Comparison of ENCODE assay signal across 11 cellular contexts in the genomic region with DNA sequence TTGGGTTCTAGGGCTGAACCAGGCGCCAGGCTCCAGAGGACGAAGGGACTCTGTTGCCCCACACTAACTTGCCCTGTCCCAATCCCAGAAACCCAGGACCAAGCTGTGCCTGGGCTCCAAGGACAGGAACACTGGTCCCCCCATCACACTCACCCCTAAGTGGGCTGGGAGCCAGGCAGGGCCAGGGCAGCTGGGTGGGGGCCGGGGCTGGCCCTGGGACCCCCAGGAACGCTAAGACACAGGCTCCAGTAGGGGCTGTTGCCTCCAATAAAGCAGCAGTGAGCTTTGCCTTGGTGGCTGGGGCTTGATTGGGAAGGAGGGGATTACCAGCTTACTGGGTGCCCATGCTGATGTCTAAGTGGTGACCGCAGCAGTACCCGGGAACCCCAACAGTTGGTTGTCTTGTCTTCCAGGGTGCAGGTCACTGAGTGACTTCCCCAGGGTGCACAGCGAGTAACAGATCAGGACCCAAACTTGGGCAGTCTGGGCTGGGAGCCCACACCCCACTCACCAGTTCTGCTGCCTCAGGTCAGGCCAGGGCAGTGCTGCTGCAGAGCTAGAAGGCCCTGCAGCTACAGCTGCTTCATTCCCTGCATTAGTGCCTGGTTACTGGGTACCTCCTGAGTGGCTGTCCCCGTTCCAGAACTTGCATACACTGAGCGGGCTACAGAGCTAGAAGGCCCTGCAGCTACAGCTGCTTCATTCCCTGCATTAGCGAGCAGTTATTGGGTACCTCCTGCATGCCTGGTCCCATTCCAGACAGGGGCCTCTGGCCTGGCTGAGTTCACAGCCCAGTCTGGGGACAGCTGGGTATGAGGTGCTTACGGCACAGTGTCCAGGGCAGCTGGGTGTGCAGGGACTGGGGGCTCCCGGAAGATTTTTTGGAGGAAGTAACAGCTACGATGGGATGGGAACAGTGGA. TPM values are rescaled to one million over a fixed set of nuclear protein-coding genes. Genes with fewer than 3 reads are reported as not detected.
DNase-seq lines count a peak whose midpoint lies in the region; ATAC-seq and TF ChIP-seq lines count a peak whose summit lies in the region.
"Had no signal": no experiment of that assay in that cellular context is flagged by ENCODE, and none has a peak within 500 bp of the region (broad histone marks: within the 10 kb centered on the region; RNA-seq: fewer than 3 reads in every experiment).

No MANE protein-coding gene starts in this region.

- no peak for TF ChIP-seq CTCF in spleen (IDR thresholded peaks at IDR 0.05 in 8 of 11, conservative IDR thresholded peaks at IDR 0.05 in 3 of 11)

- H3K27me3 Mint-ChIP-seq in activated CD4-positive, alpha-beta T cell treated with anti-CD3 and anti-CD28 coated beads for 36 hours, result no peaks in the 10 kb centered on the region
- H3K27me3 Mint-ChIP-seq in T-cell, result no peaks in the 10 kb centered on the region

- H3K9me3 Mint-ChIP-seq in activated CD4-positive, alpha-beta T cell treated with anti-CD3 and anti-CD28 coated beads for 36 hours (ENCODE audit: low read depth), result no peaks in the 10 kb centered on the region
- no peaks in the 10 kb centered on the region for H3K9me3 Mint-ChIP-seq in T-cell
- H3K9me3 Mint-ChIP-seq: mesothelial cell of epicardium had no signal

- ATAC-seq in activated CD4-positive, alpha-beta T cell treated with anti-CD3 and anti-CD28 coated beads for 36 hours, result no peak
- ATAC-seq in T-cell (replicated peaks in 1 of 4), result no peak
- no peak for ATAC-seq in GM18858 (IDR thresholded peaks at IDR 0.05; ENCODE audit: unreplicated experiment)
- no peak for ATAC-seq in activated CD4-positive, CD25-positive, alpha-beta regulatory T cell treated with anti-CD3 and anti-CD28 coated beads, Interleukin-2, amount 50 U/mL, for 24 hours
- ATAC-seq: A549 had no signal

- TF ChIP-seq POLR2A in spleen (IDR thresholded peaks at IDR 0.05), result no peak

- H3K4me1 ChIP-seq in spleen, result peaks cover 57 to 99% (median 91%) of the 10 kb centered on the region in 6 donors
- H3K4me1 ChIP-seq: A549 had no signal

- H3K27ac Mint-ChIP-seq in activated CD4-positive, alpha-beta T cell treated with anti-CD3 and anti-CD28 coated beads for 36 hours, result peak overlapping the region; percentile 47
- peak overlapping the region; percentile 91 to 93 for H3K27ac Mint-ChIP-seq in T-cell
- H3K27ac Mint-ChIP-seq: mesothelial cell of epicardium had no signal

- no peak overlapping the region for H3K4me3 Mint-ChIP-seq in activated CD4-positive, alpha-beta T cell treated with anti-CD3 and anti-CD28 coated beads for 36 hours
- no peak overlapping the region for H3K4me3 Mint-ChIP-seq in T-cell
- H3K4me3 Mint-ChIP-seq: mesothelial cell of epicardium had no signal

- CTCF ChIA-PET in activated CD4-positive, alpha-beta T cell treated with anti-CD3 and anti-CD28 coated beads for 36 hours (lab: Charles Lee), result no interaction called here
- CTCF ChIA-PET in T-cell (lab: Charles Lee), result no interaction called here

- no peaks in the 10 kb centered on the region for H3K27me3 ChIP-seq in spleen (replicated peaks in 1 of 7)

- POLR2A ChIA-PET in activated CD4-positive, alpha-beta T cell treated with anti-CD3 and anti-CD28 coated beads for 36 hours (lab: Charles Lee), result interaction anchor here (1.2 kb wide), 1 partner anchor 12 kb away, joined by 3 read pairs; no protein-coding TSS in a partner anchor
- POLR2A ChIA-PET in T-cell (lab: Charles Lee), result no interaction called here

- peaks cover 39% of the 10 kb centered on the region for H3K4me1 Mint-ChIP-seq in activated CD4-positive, alpha-beta T cell treated with anti-CD3 and anti-CD28 coated beads for 36 hours
- peaks cover 46 to 55% (median 47%) of the 10 kb centered on the region in 3 donors for H3K4me1 Mint-ChIP-seq in T-cell
- H3K4me1 Mint-ChIP-seq: mesothelial cell of epicardium had no signal

- intact Hi-C loops in activated CD4-positive, alpha-beta T cell treated with anti-CD3 and anti-CD28 coated beads for 36 hours (cut with DNase I, micrococcal nuclease), result no loop called here
- intact Hi-C loops in spleen (cut with DNase I; ENCODE audit: low total_unique reads), result no loop called here

- WGBS in spleen, 5 donors, result 71 to 79% (median 76%) methylated on average over 6 to 13 of the region's 13 CpGs

- peak overlapping the region; percentile 48 to 93 (median 84) for H3K27ac ChIP-seq in spleen
- H3K27ac ChIP-seq: A549 had no signal

- H3K36me3 Mint-ChIP-seq in activated CD4-positive, alpha-beta T cell treated with anti-CD3 and anti-CD28 coated beads for 36 hours (ENCODE audit: low read depth), result peaks cover 17% of the 10 kb centered on the region
- peaks cover 3% of the 10 kb centered on the region for H3K36me3 Mint-ChIP-seq in T-cell

- H3K36me3 ChIP-seq in spleen, result peaks cover 0 to 79% (median 67%) of the 10 kb centered on the region in 6 donors

- no peak for DNase-seq in activated CD4-positive, alpha-beta T cell treated with anti-CD3 and anti-CD28 coated beads for 36 hours
- no peak for DNase-seq in activated CD4-positive, alpha-beta T cell treated with anti-CD3 and anti-CD28 coated beads for 1 hour
- DNase-seq in T-cell, result peak in 1 of 34 experiments; percentile 12
- peak; percentile 5 for DNase-seq in iPS-NIHi11 (ENCODE audit: low spot score)
- DNase-seq in spleen, result no peak
- DNase-seq in central memory CD4-positive, alpha-beta T cell, result no peak
- DNase-seq: anterior cingulate cortex had no signal

- no peaks in the 10 kb centered on the region for H3K9me3 ChIP-seq in spleen
- H3K9me3 ChIP-seq: A549 had no signal

- H3K4me3 ChIP-seq in spleen, result peak overlapping the region in 1 of 8 donors; percentile 21
- H3K4me3 ChIP-seq: A549 had no signal

RNA-seq across cellular contexts. Expression of a gene that starts 9.4 kb away (rescaled TPM):
- total RNA-seq in activated CD4-positive, alpha-beta T cell treated with anti-CD3 and anti-CD28 coated beads for 36 hours, result 100 to 1,000 TPM; 196 to 206 TPM
- total RNA-seq in T-cell (100 to 1,000 TPM; 241 to 274 (median 256) TPM), spleen (100 to 1,000 TPM; 260 to 348 (median 295) TPM)
- 100 to 1,000 TPM; 175 to 224 (median 194) TPM for polyA plus RNA-seq in spleen

RNA-seq across cellular contexts. Expression of a gene that starts 41.4 kb away (rescaled TPM):
- total RNA-seq in activated CD4-positive, alpha-beta T cell treated with anti-CD3 and anti-CD28 coated beads for 36 hours, result 10 to 100 TPM; 63.3 to 68.3 TPM
- total RNA-seq in T-cell (10 to 100 TPM; 44.0 to 68.2 (median 49.7) TPM), spleen (100 to 1,000 TPM; 150 to 295 (median 265) TPM)
- polyA plus RNA-seq in spleen, result 100 to 1,000 TPM in 1 of 3 donors, 10 to 100 TPM in 2; 42.0 to 138 (median 43.5) TPM
